8 cellular contexts compared by ENCODE assay signal in the genomic region with DNA sequence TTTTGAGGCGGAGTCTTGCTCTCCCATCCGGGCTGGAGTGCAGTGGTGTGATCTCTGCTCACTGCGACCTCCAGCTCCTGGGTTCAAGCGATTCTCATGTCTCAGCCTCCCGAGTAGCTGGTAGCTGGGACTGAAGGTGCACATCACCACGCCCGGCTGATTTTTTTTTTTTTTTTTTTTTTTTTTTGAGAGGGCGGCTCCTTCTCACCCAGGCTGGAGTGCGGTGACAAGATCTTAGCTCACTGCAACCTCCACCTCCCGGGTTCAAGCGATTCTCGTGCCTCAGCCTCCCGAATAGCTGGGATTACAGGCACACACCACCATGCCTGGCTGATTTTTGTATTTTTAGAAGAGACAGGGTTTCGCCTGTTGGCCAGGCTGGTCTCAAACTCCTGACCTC. TPM values are rescaled to one million over a fixed set of nuclear protein-coding genes. Genes with fewer than 3 reads are reported as not detected.
DNase-seq lines count a peak whose midpoint lies in the region; ATAC-seq and TF ChIP-seq lines count a peak whose summit lies in the region.
"Not testable (repeated sequence)": the region's sequence is repeated elsewhere in the genome, so short reads cannot be mapped to it uniquely, and the experiment has no call there.

No MANE protein-coding gene starts in this region.

- peaks cover 56% of the 10 kb centered on the region for H3K4me1 ChIP-seq in BLaER1
- H3K4me1 ChIP-seq in HAP-1, result peaks cover 57% of the 10 kb centered on the region
- peaks cover 43% of the 10 kb centered on the region for H3K4me1 ChIP-seq in OCI-LY3 (ENCODE audit: low read length)
- H3K4me1 ChIP-seq in adipocyte (ENCODE audit: control insufficient read depth, insufficient read depth, low read length), result peaks cover 68% of the 10 kb centered on the region
- peaks cover 76 to 82% (median 79%) of the 10 kb centered on the region in 4 donors for H3K4me1 ChIP-seq in esophagus muscularis mucosa

- H3K9ac ChIP-seq in BLaER1; OCI-LY3 (ENCODE audit: low read length): not testable (repeated sequence)
- H3K9ac ChIP-seq in adipocyte (ENCODE audit: low read length), result peak overlapping the region; percentile 63

- POLR2A ChIA-PET in naive thymus-derived CD8-positive, alpha-beta T cell (lab: Charles Lee), result interaction anchor here (0.5 to 1.2 kb wide), 2 partner anchors 23 to 51 kb away, joined by 4 to 12 read pairs; no protein-coding TSS in a partner anchor

- not testable (repeated sequence) for H3K9me3 Mint-ChIP-seq in activated CD4-positive, alpha-beta T cell treated with anti-CD3 and anti-CD28 coated beads, Interleukin-2, amount 10 ng/mL, durations not matched to agents 24 days and 14 days; naive thymus-derived CD8-positive, alpha-beta T cell; stimulated activated naive CD8-positive, alpha-beta T cell treated with anti-CD3 and anti-CD28 coated beads, Interleukin-15, amount 100 ng/mL, for 72 hours

- WGBS in esophagus muscularis mucosa, result 79% methylated on average over 14 of the region's 14 CpGs

- intact Hi-C loops in activated CD4-positive, alpha-beta T cell treated with anti-CD3 and anti-CD28 coated beads, Interleukin-2, amount 10 ng/mL, durations not matched to agents 24 days and 14 days (cut with micrococcal nuclease), result loop anchor here (10.0 kb wide), 2 partner anchors 442 to 1098 kb away; partner anchors contain the start of genes BCL2A1 and IREB2
- intact Hi-C loops in esophagus muscularis mucosa (cut with DNase I), result not testable (repeated sequence)

- not testable (repeated sequence) for TF ChIP-seq POLR2A in esophagus muscularis mucosa (IDR thresholded peaks at IDR 0.05; ENCODE audit: low read depth)

- H2AFZ ChIP-seq in OCI-LY3 (ENCODE audit: low read depth, low read length), result not testable (repeated sequence)

- not testable (repeated sequence) for H3K27me3 ChIP-seq in BLaER1; HAP-1 (ENCODE audit: low read depth); OCI-LY3 (ENCODE audit: low read depth, low read length); adipocyte (replicated peaks; ENCODE audit: control insufficient read depth, insufficient read depth, low read length); esophagus muscularis mucosa

- peaks cover 51% of the 10 kb centered on the region for H3K4me1 Mint-ChIP-seq in activated CD4-positive, alpha-beta T cell treated with anti-CD3 and anti-CD28 coated beads, Interleukin-2, amount 10 ng/mL, durations not matched to agents 24 days and 14 days
- peaks cover 35 to 81% (median 67%) of the 10 kb centered on the region in 4 donors for H3K4me1 Mint-ChIP-seq in naive thymus-derived CD8-positive, alpha-beta T cell
- peaks cover 78% of the 10 kb centered on the region for H3K4me1 Mint-ChIP-seq in stimulated activated naive CD8-positive, alpha-beta T cell treated with anti-CD3 and anti-CD28 coated beads, Interleukin-15, amount 100 ng/mL, for 72 hours

- peaks cover 92% of the 10 kb centered on the region for H3K79me2 ChIP-seq in OCI-LY3 (ENCODE audit: low read length)

- H4K20me1 ChIP-seq in BLaER1 (peaks cover 85% of the 10 kb centered on the region), OCI-LY3 (ENCODE audit: insufficient read depth, low read length) (peaks cover 84% of the 10 kb centered on the region)

- peak overlapping the region; percentile 36 for H3K4me3 Mint-ChIP-seq in activated CD4-positive, alpha-beta T cell treated with anti-CD3 and anti-CD28 coated beads, Interleukin-2, amount 10 ng/mL, durations not matched to agents 24 days and 14 days
- H3K4me3 Mint-ChIP-seq in naive thymus-derived CD8-positive, alpha-beta T cell, result peak overlapping the region; percentile 45 to 100 (median 86)
- peak overlapping the region; percentile 56 to 96 for H3K4me3 Mint-ChIP-seq in stimulated activated naive CD8-positive, alpha-beta T cell treated with anti-CD3 and anti-CD28 coated beads, Interleukin-15, amount 100 ng/mL, for 72 hours

- in situ Hi-C loops in HAP-1 (cut with MboI; ENCODE audit: low sequenced_read_pairs), result not testable (repeated sequence)

- not testable (repeated sequence) for TF ChIP-seq EP300 in esophagus muscularis mucosa (IDR thresholded peaks at IDR 0.05)

- not testable (repeated sequence) for ATAC-seq in naive thymus-derived CD8-positive, alpha-beta T cell; stimulated activated naive CD8-positive, alpha-beta T cell treated with anti-CD3 and anti-CD28 coated beads, Interleukin-15, amount 100 ng/mL, for 72 hours

- not testable (repeated sequence) for H3K27ac ChIP-seq in BLaER1; OCI-LY3 (ENCODE audit: low read length)
- peak overlapping the region in 3 of 4 donors; percentile 64 to 100 (median 100) for H3K27ac ChIP-seq in esophagus muscularis mucosa (replicated peaks in 1 of 4)

- not testable (repeated sequence) for DNase-seq in HAP-1 (ENCODE audit: low spot score in 2 of 2); adipocyte (ENCODE audit: low read depth); esophagus muscularis mucosa (ENCODE audit: extremely low spot score); naive thymus-derived CD8-positive, alpha-beta T cell; stimulated activated naive CD8-positive, alpha-beta T cell treated with anti-CD3 and anti-CD28 coated beads, Interleukin-15, amount 100 ng/mL, for 72 hours
- DNase-seq in activated CD4-positive, alpha-beta T cell treated with anti-CD3 and anti-CD28 coated beads, Interleukin-2, amount 10 ng/mL, durations not matched to agents 24 days and 14 days, result peak; percentile 57

- TF ChIP-seq CTCF in OCI-LY3 (IDR thresholded peaks at IDR 0.05; ENCODE audit: low read depth, low read length); esophagus muscularis mucosa (IDR thresholded peaks at IDR 0.05): not testable (repeated sequence)

- H3K36me3 ChIP-seq in BLaER1 (peaks cover 33% of the 10 kb centered on the region), HAP-1 (replicated peaks) (peaks cover 19% of the 10 kb centered on the region), OCI-LY3 (replicated peaks; ENCODE audit: low read depth, low read length) (peaks cover 40% of the 10 kb centered on the region), adipocyte (ENCODE audit: control insufficient read depth, insufficient read depth, low read length, severe bottlenecking) (peaks cover 14% of the 10 kb centered on the region), esophagus muscularis mucosa (peaks cover 0 to 17% (median 7%) of the 10 kb centered on the region in 4 donors)

- H3K4me2 ChIP-seq in BLaER1 (peak overlapping the region; percentile 91), OCI-LY3 (ENCODE audit: low read length) (peak overlapping the region; percentile 98)

- H3K9me3 ChIP-seq in BLaER1; HAP-1; OCI-LY3 (ENCODE audit: insufficient read depth, low read length); adipocyte (ENCODE audit: control insufficient read depth, low read length); esophagus muscularis mucosa: not testable (repeated sequence)

- not testable (repeated sequence) for H3K27me3 Mint-ChIP-seq in activated CD4-positive, alpha-beta T cell treated with anti-CD3 and anti-CD28 coated beads, Interleukin-2, amount 10 ng/mL, durations not matched to agents 24 days and 14 days; naive thymus-derived CD8-positive, alpha-beta T cell; stimulated activated naive CD8-positive, alpha-beta T cell treated with anti-CD3 and anti-CD28 coated beads, Interleukin-15, amount 100 ng/mL, for 72 hours

- not testable (repeated sequence) for H3K27ac Mint-ChIP-seq in activated CD4-positive, alpha-beta T cell treated with anti-CD3 and anti-CD28 coated beads, Interleukin-2, amount 10 ng/mL, durations not matched to agents 24 days and 14 days; stimulated activated naive CD8-positive, alpha-beta T cell treated with anti-CD3 and anti-CD28 coated beads, Interleukin-15, amount 100 ng/mL, for 72 hours
- H3K27ac Mint-ChIP-seq in naive thymus-derived CD8-positive, alpha-beta T cell, result peak overlapping the region in 2 of 10 donors; percentile 51 to 66

- H3K4me3 ChIP-seq in BLaER1, result not testable (repeated sequence)
- H3K4me3 ChIP-seq in HAP-1 (peak overlapping the region; percentile 100), OCI-LY3 (ENCODE audit: low read length) (peak overlapping the region; percentile 96), adipocyte (ENCODE audit: low read length) (peak overlapping the region; percentile 100), esophagus muscularis mucosa (peak overlapping the region in 3 of 4 donors; percentile 12 to 43 (median 24))

- H3K36me3 Mint-ChIP-seq in activated CD4-positive, alpha-beta T cell treated with anti-CD3 and anti-CD28 coated beads, Interleukin-2, amount 10 ng/mL, durations not matched to agents 24 days and 14 days (ENCODE audit: low read depth), result peaks cover 30% of the 10 kb centered on the region
- peaks cover 4 to 46% (median 6%) of the 10 kb centered on the region in 3 donors for H3K36me3 Mint-ChIP-seq in naive thymus-derived CD8-positive, alpha-beta T cell

RNA-seq across cellular contexts. Expression of gene MORF4L1, which starts 4.3 kb away (rescaled TPM):
- total RNA-seq in activated CD4-positive, alpha-beta T cell treated with anti-CD3 and anti-CD28 coated beads, Interleukin-2, amount 10 ng/mL, durations not matched to agents 24 days and 14 days, result 280 and 289 TPM in 2 replicates
- total RNA-seq in esophagus muscularis mucosa, result 100 to 1,000 TPM; 371 to 476 (median 392) TPM
- total RNA-seq in naive thymus-derived CD8-positive, alpha-beta T cell, result 100 to 1,000 TPM; 271 to 320 TPM
- 100 to 1,000 TPM; 286 to 311 (median 298) TPM for polyA plus RNA-seq in naive thymus-derived CD8-positive, alpha-beta T cell
